In the genomic region with DNA sequence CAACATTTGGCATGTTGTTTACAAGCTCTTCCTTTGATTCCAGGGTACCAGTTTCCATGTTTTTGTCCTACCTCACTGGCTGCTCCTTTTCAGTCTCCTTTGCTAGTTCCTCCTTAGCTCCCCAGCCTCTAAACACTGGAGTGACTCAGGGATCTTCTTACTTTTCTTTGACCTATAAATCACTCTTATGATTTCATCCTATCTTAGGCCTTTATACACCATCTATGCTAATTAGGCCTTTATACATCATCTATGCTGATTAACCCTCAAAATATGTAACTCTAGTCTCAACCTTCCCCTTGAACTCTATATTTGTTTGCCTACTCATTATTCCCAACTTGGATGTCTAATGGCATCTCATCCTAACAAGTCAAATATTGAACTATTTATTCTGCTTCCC, we compare ENCODE assay signal across 10 cellular contexts. TPM values are rescaled to one million over a fixed set of nuclear protein-coding genes. Genes with fewer than 3 reads are reported as not detected.
A peak's percentile ranks its signal among the peaks of the same experiment; 100 is the strongest.
DNase-seq lines count a peak whose midpoint lies in the region; ATAC-seq and TF ChIP-seq lines count a peak whose summit lies in the region.
"Had no signal": no experiment of that assay in that cellular context is flagged by ENCODE, and none has a peak within 500 bp of the region (broad histone marks: within the 10 kb centered on the region; RNA-seq: fewer than 3 reads in every experiment).

No MANE protein-coding gene starts in this region.

- H3K27ac Mint-ChIP-seq in HFFc6: peak overlapping the region; percentile 96

- H3K4me3 ChIP-seq in adipocyte (ENCODE audit: low read length): no peak overlapping the region

- H3K9me3 Mint-ChIP-seq in HFFc6: peaks cover 11% of the 10 kb centered on the region

- H3K4me1 ChIP-seq in adipocyte (ENCODE audit: control insufficient read depth, insufficient read depth, low read length): peaks cover 56% of the 10 kb centered on the region

- peaks cover 88% of the 10 kb centered on the region for H3K4me1 Mint-ChIP-seq in HFFc6 (ENCODE audit: low read depth)

- no peak overlapping the region for H3K9ac ChIP-seq in adipocyte (ENCODE audit: low read length)

- H3K4me3 Mint-ChIP-seq in HFFc6: peak overlapping the region; percentile 74

- peaks cover 64% of the 10 kb centered on the region for H3K36me3 Mint-ChIP-seq in HFFc6 (ENCODE audit: low read depth)

- intact Hi-C loops in Right ventricle myocardium superior (cut with DNase I): loop anchor here (5.0 kb wide), 1 partner anchor 237 kb away; no protein-coding TSS in a partner anchor

- H3K36me3 ChIP-seq in adipocyte (ENCODE audit: control insufficient read depth, insufficient read depth, low read length, severe bottlenecking): peaks cover 5% of the 10 kb centered on the region

- H3K27me3 ChIP-seq in adipocyte (replicated peaks; ENCODE audit: control insufficient read depth, insufficient read depth, low read length): no peaks in the 10 kb centered on the region

- TF ChIP-seq CTCF in HFFc6 (IDR thresholded peaks at IDR 0.05): no peak

- no peaks in the 10 kb centered on the region for H3K27me3 Mint-ChIP-seq in HFFc6 (ENCODE audit: insufficient read depth)

- ATAC-seq in HG02981 (IDR thresholded peaks at IDR 0.05; ENCODE audit: unreplicated experiment): no peak
- no peak for ATAC-seq in Right ventricle myocardium superior (ENCODE audit: poor library complexity)
- ATAC-seq in HG02885 (IDR thresholded peaks at IDR 0.05; ENCODE audit: poor library complexity, unreplicated experiment): no peak
- ATAC-seq in HG03469 (IDR thresholded peaks at IDR 0.05; ENCODE audit: unreplicated experiment): no peak

- H3K9me3 ChIP-seq in adipocyte (ENCODE audit: control insufficient read depth, low read length): no peaks in the 10 kb centered on the region

- DNase-seq in CD1c-positive myeloid dendritic cell (ENCODE audit: extremely low spot score) (peak; percentile 32), HFFc6 (peak; percentile 95), adipocyte (ENCODE audit: low read depth) (peak; percentile 58), kidney glomerular epithelial cell (lab: John Stamatoyannopoulos, UW) (peak; percentile 69), Right ventricle myocardium superior (no peak)
- DNase-seq: hippocampal formation, NCI-H2171 had no signal

RNA-seq across cellular contexts. Expression of a gene that starts 9.5 kb away (rescaled TPM):
- 100 to 1,000 TPM; 154 to 232 (median 192) TPM for total RNA-seq in HFFc6 (2021; fragmentation: NEBNext Ultra II Directional; extraction: Animal tissue kit (Norgen Biotek cat#: 25700))
- total RNA-seq in Right ventricle myocardium superior: 40.0 TPM

RNA-seq across cellular contexts. Expression of a gene that starts 31.5 kb away (rescaled TPM):
- total RNA-seq in HFFc6 (2021; fragmentation: NEBNext Ultra II Directional; extraction: Animal tissue kit (Norgen Biotek cat#: 25700)): 100 to 1,000 TPM; 473 to 536 (median 489) TPM
- 945 TPM for total RNA-seq in Right ventricle myocardium superior
